ENCODE assay signal across 8 cellular contexts in genomic region chr1:163168053-163168452, GRCh38. TPM values are rescaled to one million over a fixed set of nuclear protein-coding genes. Genes with fewer than 3 reads are reported as not detected.
A peak's percentile ranks its signal among the peaks of the same experiment; 100 is the strongest.
DNase-seq lines count a peak whose midpoint lies in the region; FAIRE-seq and TF ChIP-seq lines count a peak whose summit lies in the region.
"Had no signal": no experiment of that assay in that cellular context is flagged by ENCODE, and none has a peak within 500 bp of the region (broad histone marks: within the 10 kb centered on the region; RNA-seq: fewer than 3 reads in every experiment).

No MANE protein-coding gene starts in this region.

- FAIRE-seq in GM19239 (lab: Jason Lieb, UNC), result no peak
- FAIRE-seq: frontal cortex had no signal

- intact Hi-C loops in stomach (cut with DNase I; ENCODE audit: low total_unique reads) (loop anchor here (10.0 kb wide), 1 partner anchor 83 kb away; no protein-coding TSS in a partner anchor), lower leg skin (cut with DNase I; ENCODE audit: low total_unique reads) (no loop called here)

- H3K4me3 ChIP-seq in adipocyte (ENCODE audit: low read length) (peak overlapping the region; percentile 25), stomach (no peak overlapping the region), lower leg skin (ENCODE audit: low read depth, poor library complexity, severe bottlenecking) (no peak overlapping the region)

- peak overlapping the region in 3 of 5 donors; percentile 6 to 63 (median 30) for H3K27ac ChIP-seq in stomach

- H3K4me1 ChIP-seq in adipocyte (ENCODE audit: control insufficient read depth, insufficient read depth, low read length) (peaks cover 55% of the 10 kb centered on the region), stomach (peaks cover 3 to 55% (median 29%) of the 10 kb centered on the region in 4 donors)

- H3K36me3 ChIP-seq in adipocyte (ENCODE audit: control insufficient read depth, insufficient read depth, low read length, severe bottlenecking) (no peaks in the 10 kb centered on the region), stomach (no peaks in the 10 kb centered on the region)

- no peaks in the 10 kb centered on the region for H3K27me3 ChIP-seq in adipocyte (replicated peaks; ENCODE audit: control insufficient read depth, insufficient read depth, low read length)
- H3K27me3 ChIP-seq in stomach, result no peaks in the 10 kb centered on the region

- no peak for TF ChIP-seq EP300 in stomach (IDR thresholded peaks at IDR 0.05)

- H3K9ac ChIP-seq in adipocyte (ENCODE audit: low read length), result no peak overlapping the region

- TF ChIP-seq CTCF in stomach (IDR thresholded peaks at IDR 0.05) (no peak), lower leg skin (IDR thresholded peaks at IDR 0.05) (no peak)

- no peak for TF ChIP-seq POLR2A in stomach (IDR thresholded peaks at IDR 0.05)
- TF ChIP-seq POLR2A in lower leg skin (IDR thresholded peaks at IDR 0.05), result no peak

- DNase-seq in HT1080 (ENCODE audit: low read depth) (peak; percentile 98), adipocyte (ENCODE audit: low read depth) (peak; percentile 93), hepatic stellate cell (ENCODE audit: low spot score) (peak; percentile 40), stomach (no peak), GM19239 (ENCODE audit: insufficient read length, low spot score) (no peak), NCI-H1092 treated with DMSO at 0.1 percent for 48 hours (lab: John Stamatoyannopoulos, UW) (no peak), lower leg skin (ENCODE audit: low spot score in 2 of 2) (no peak)

- H3K9me3 ChIP-seq in adipocyte (ENCODE audit: control insufficient read depth, low read length), result no peaks in the 10 kb centered on the region
- no peaks in the 10 kb centered on the region for H3K9me3 ChIP-seq in stomach

- 32 to 59% (median 46%) methylated on average over 1 of the region's 1 CpG for WGBS in stomach, 5 donors
- 15% methylated on average over 1 of the region's 1 CpG for WGBS in lower leg skin, 2 donors

RNA-seq across cellular contexts. Expression of gene RGS5, which starts 34.7 kb away (rescaled TPM):
- 1.8 and 8.6 TPM in 2 replicates for total RNA-seq in HT1080 (2014; rRNA removed; shearing (Covaris generic))
- polyA plus RNA-seq in HT1080 (2015; cell fraction: cytosol; rRNA removed), result 5.7 and 6.2 TPM in 2 replicates
- polyA plus RNA-seq in HT1080 (2015; cell fraction: nucleus; rRNA removed), result 5.4 and 7.2 TPM in 2 replicates
- total RNA-seq in stomach, result 100 to 1,000 TPM in 4 of 5 donors, 10 to 100 TPM in 1; 92.4 to 314 (median 172) TPM
- 10 to 100 TPM; 29.4 to 88.8 (median 44.6) TPM for polyA plus RNA-seq in stomach
- total RNA-seq in lower leg skin, result 10 to 100 TPM; 16.0 to 59.0 (median 33.2) TPM

Comparison
In these comparisons a context has a peak if more than half of its experiments do, and no peak if none do; other contexts are left out.
1. DNase-seq: peak in HT1080 (single experiment), adipocyte (single experiment) and hepatic stellate cell (single experiment); none in stomach (single experiment), GM19239 (single experiment), NCI-H1092 treated with DMSO at 0.1 percent for 48 hours (single experiment) and lower leg skin (0 of 2).